ENCODE assay signal across 7 cellular contexts in genomic region chr13:83086948-83087347, GRCh38.
"Had no signal": no experiment of that assay in that cellular context is flagged by ENCODE, and none has a peak within 500 bp of the region (broad histone marks: within the 10 kb centered on the region; RNA-seq: fewer than 3 reads in every experiment).

No MANE protein-coding gene starts in this region.

- H2AFZ ChIP-seq: GM23338 had no signal

- ATAC-seq: GM23338, HepG2, K562 had no signal

- H3K4me3 ChIP-seq: GM23338, K562 had no signal

- H3K27ac ChIP-seq: HL-60 had no signal

- DNase-seq: H9, HCEC 1CT, KG1 had no signal

- H3K4me2 ChIP-seq: GM23338 had no signal
